8 cellular contexts compared by ENCODE assay signal in the genomic region with DNA sequence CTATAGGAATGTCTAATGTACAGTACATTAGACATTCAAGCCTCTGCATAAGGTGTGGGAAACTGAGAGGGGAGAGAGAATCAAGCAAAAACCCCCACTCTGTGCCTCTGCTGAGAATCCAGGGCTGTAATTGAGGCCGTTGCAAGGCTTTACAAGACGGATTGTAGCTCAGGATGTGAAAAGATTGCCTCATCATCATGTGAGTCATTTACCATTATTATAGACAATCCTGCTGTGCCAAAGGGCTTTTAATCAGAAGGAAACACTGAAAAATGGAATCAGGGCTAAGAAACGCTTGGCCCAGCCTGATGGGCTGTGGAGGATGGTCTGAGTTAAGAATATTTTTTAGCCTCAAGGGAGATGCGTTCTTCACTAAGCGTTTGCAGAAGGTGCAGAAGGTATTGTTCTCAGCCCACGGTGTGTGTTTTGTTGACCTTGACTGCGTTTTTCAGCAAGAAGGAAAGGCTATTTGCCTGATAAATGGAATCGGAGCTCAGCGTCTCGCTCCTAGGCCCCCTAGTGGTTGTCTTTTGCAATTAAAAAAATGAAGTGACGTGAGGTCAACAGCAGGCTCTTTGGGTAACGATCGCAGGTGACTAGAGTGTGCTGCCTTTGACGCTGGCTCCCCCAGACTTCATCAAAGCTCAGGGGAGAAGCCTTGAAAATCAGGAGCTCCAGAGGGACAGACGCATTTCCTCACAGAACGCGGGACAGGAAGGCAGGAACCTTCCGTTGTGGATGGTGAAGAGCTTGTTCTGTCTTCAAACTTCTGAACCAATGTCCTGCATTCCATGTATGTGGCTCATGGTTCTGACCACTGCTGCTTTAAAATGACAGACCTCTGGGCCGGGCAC. TPM values are rescaled to one million over a fixed set of nuclear protein-coding genes. Genes with fewer than 3 reads are reported as not detected.
DNase-seq lines count a peak whose midpoint lies in the region; ATAC-seq and TF ChIP-seq lines count a peak whose summit lies in the region.

No MANE protein-coding gene starts in this region.

- H3K9me3 Mint-ChIP-seq in activated CD4-positive, alpha-beta T cell treated with anti-CD3 and anti-CD28 coated beads, Interleukin-2, amount 10 ng/mL, durations not matched to agents 7 days and 5 days: no peaks in the 10 kb centered on the region
- H3K9me3 Mint-ChIP-seq in endodermal cell: no peaks in the 10 kb centered on the region

- peak; percentile 64 to 67 for ATAC-seq in activated CD4-positive, CD25-positive, alpha-beta regulatory T cell treated with anti-CD3 and anti-CD28 coated beads, Interleukin-2, amount 50 U/mL, for 24 hours
- peak; percentile 52 for ATAC-seq in HG03520 (IDR thresholded peaks at IDR 0.05; ENCODE audit: unreplicated experiment)

- H3K4me3 ChIP-seq in endodermal cell (ENCODE audit: low read length) (peak overlapping the region; percentile 11), mucosa of stomach (ENCODE audit: low read length) (peak overlapping the region; percentile 33)

- H3K36me3 ChIP-seq in endodermal cell (ENCODE audit: control insufficient read depth, insufficient read depth, low read length): no peaks in the 10 kb centered on the region
- H3K36me3 ChIP-seq in mucosa of stomach (ENCODE audit: control insufficient read depth, insufficient read depth, low read length): no peaks in the 10 kb centered on the region

- H3K4me1 Mint-ChIP-seq in activated CD4-positive, alpha-beta T cell treated with anti-CD3 and anti-CD28 coated beads, Interleukin-2, amount 10 ng/mL, durations not matched to agents 7 days and 5 days: peaks cover 57% of the 10 kb centered on the region
- H3K4me1 Mint-ChIP-seq in endodermal cell: peaks cover 23% of the 10 kb centered on the region

- POLR2A ChIA-PET in activated CD4-positive, alpha-beta T cell treated with anti-CD3 and anti-CD28 coated beads, Interleukin-2, amount 10 ng/mL, durations not matched to agents 7 days and 5 days (lab: Charles Lee): interaction anchor here (0.6 to 1.5 kb wide), 3 partner anchors 94 to 352 kb away, joined by 3 to 12 read pairs (median 5); no protein-coding TSS in a partner anchor

- peak overlapping the region; percentile 48 for H3K4me3 Mint-ChIP-seq in activated CD4-positive, alpha-beta T cell treated with anti-CD3 and anti-CD28 coated beads, Interleukin-2, amount 10 ng/mL, durations not matched to agents 7 days and 5 days
- H3K4me3 Mint-ChIP-seq in endodermal cell: peak overlapping the region; percentile 32

- CTCF ChIA-PET in activated CD4-positive, alpha-beta T cell treated with anti-CD3 and anti-CD28 coated beads, Interleukin-2, amount 10 ng/mL, durations not matched to agents 7 days and 5 days (lab: Charles Lee): interaction anchor here (0.6 to 2.4 kb wide), 44 partner anchors 9 to 580 kb away, joined by 3 to 36 read pairs (median 5); a partner anchor contains a TSS

- peak overlapping the region; percentile 90 for H3K27ac Mint-ChIP-seq in activated CD4-positive, alpha-beta T cell treated with anti-CD3 and anti-CD28 coated beads, Interleukin-2, amount 10 ng/mL, durations not matched to agents 7 days and 5 days
- H3K27ac Mint-ChIP-seq in endodermal cell: peak overlapping the region; percentile 88

- H3K27me3 ChIP-seq in endodermal cell (ENCODE audit: control insufficient read depth, insufficient read depth, low read length, poor library complexity, severe bottlenecking): no peaks in the 10 kb centered on the region
- H3K27me3 ChIP-seq in mucosa of stomach (ENCODE audit: control insufficient read depth, insufficient read depth, low read length): no peaks in the 10 kb centered on the region

- no peaks in the 10 kb centered on the region for H3K27me3 Mint-ChIP-seq in activated CD4-positive, alpha-beta T cell treated with anti-CD3 and anti-CD28 coated beads, Interleukin-2, amount 10 ng/mL, durations not matched to agents 7 days and 5 days
- no peaks in the 10 kb centered on the region for H3K27me3 Mint-ChIP-seq in endodermal cell (ENCODE audit: insufficient read depth)

- peak overlapping the region; percentile 99 for H3K27ac ChIP-seq in endodermal cell (ENCODE audit: low read depth, low read length)

- no peaks in the 10 kb centered on the region for H3K9me3 ChIP-seq in endodermal cell (ENCODE audit: control insufficient read depth, low read length)
- H3K9me3 ChIP-seq in mucosa of stomach (ENCODE audit: control insufficient read depth, low read length): no peaks in the 10 kb centered on the region

- H3K9ac ChIP-seq in endodermal cell (ENCODE audit: extremely low read depth, low read length, poor library complexity, severe bottlenecking) (no peak overlapping the region), mucosa of stomach (ENCODE audit: low read length) (peak overlapping the region; percentile 64)

- WGBS in endodermal cell (ENCODE audit: insufficient coverage in 1 of 2, insufficient read length in 1 of 2), 2 experiments: 19 to 29% methylated on average over 12 to 19 of the region's 19 CpGs

- H3K36me3 Mint-ChIP-seq in activated CD4-positive, alpha-beta T cell treated with anti-CD3 and anti-CD28 coated beads, Interleukin-2, amount 10 ng/mL, durations not matched to agents 7 days and 5 days (ENCODE audit: low read depth): no peaks in the 10 kb centered on the region
- H3K36me3 Mint-ChIP-seq in endodermal cell (ENCODE audit: low read depth): no peaks in the 10 kb centered on the region

- H3K4me1 ChIP-seq in endodermal cell (ENCODE audit: control insufficient read depth, insufficient read depth, low read length) (no peaks in the 10 kb centered on the region), mucosa of stomach (ENCODE audit: control insufficient read depth, insufficient read depth, low read length) (peaks cover 29% of the 10 kb centered on the region)

- peak; percentile 91 for TF ChIP-seq CTCF in endodermal cell (conservative IDR thresholded peaks at IDR 0.05)

- DNase-seq in activated CD4-positive, CD25-positive, alpha-beta regulatory T cell (lab: John Stamatoyannopoulos, UW): no peak
- DNase-seq in activated CD4-positive, alpha-beta T cell treated with anti-CD3 and anti-CD28 coated beads, Interleukin-2, amount 10 ng/mL, durations not matched to agents 7 days and 5 days: peak; percentile 73
- DNase-seq in endodermal cell: peak; percentile 90
- peak; percentile 96 for DNase-seq in stromal cell of bone marrow (ENCODE audit: low read depth)
- no peak for DNase-seq in NCI-H187 treated with DMSO at 0.1 percent for 48 hours (lab: John Stamatoyannopoulos, UW)

RNA-seq across cellular contexts. Expression of a gene that starts 18.1 kb away (rescaled TPM):
- total RNA-seq in activated CD4-positive, alpha-beta T cell treated with anti-CD3 and anti-CD28 coated beads, Interleukin-2, amount 10 ng/mL, durations not matched to agents 7 days and 5 days: not detected
- total RNA-seq in endodermal cell: under 1 TPM in 1 of 2 donors, not detected in 1; 0.90 TPM
- 0.96 TPM for polyA plus RNA-seq in endodermal cell (2013, experiment 1 of 2)
- polyA plus RNA-seq in endodermal cell (2013, experiment 2 of 2): 0.87 TPM

Comparison
In these comparisons a context has a peak if more than half of its experiments do, and no peak if none do; other contexts are left out.
1. DNase-seq: peak in activated CD4-positive, alpha-beta T cell treated with anti-CD3 and anti-CD28 coated beads, Interleukin-2, amount 10 ng/mL, durations not matched to agents 7 days and 5 days (single experiment), endodermal cell (single experiment) and stromal cell of bone marrow (single experiment); none in activated CD4-positive, CD25-positive, alpha-beta regulatory T cell (0 of 4) and NCI-H187 treated with DMSO at 0.1 percent for 48 hours (single experiment).